1 cellular context compared by ENCODE assay signal in genomic region chr7:106504207-106504606, GRCh38.
TF ChIP-seq lines count a peak whose summit lies in the region.

No MANE protein-coding gene starts in this region.

TF ChIP-seq in GM23338, 12 proteins besides CTCF, POLR2A, EP300 and RAD21 (continued from another document):
- TF ChIP-seq ZNF462 (CRISPR knock-in tag; IDR thresholded peaks at IDR 0.05) (no peak), NANOG (IDR thresholded peaks at IDR 0.05; ENCODE audit: borderline replicate concordance) (no peak)
